Comparison of ENCODE assay signal across 33 cellular contexts in the genomic region with DNA sequence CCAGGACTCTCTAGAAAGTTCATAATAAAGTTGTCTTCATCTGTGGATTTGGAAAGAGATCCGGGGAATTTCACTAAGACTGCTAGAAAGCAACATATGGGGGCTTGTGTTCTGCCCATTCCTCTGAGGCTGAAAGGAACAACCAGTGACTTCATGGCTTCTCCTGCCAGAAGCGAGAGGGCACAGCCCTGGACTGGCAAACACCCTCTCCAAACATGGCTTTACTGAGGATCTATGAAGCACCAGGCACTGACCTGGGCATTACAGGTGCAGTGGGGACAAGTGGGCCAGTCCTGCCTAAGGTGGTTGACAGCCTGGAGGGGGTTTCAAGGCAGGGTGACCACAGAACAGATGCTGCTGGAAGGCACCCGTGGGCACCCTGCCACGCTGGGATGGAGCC.
"Had no signal": no experiment of that assay in that cellular context is flagged by ENCODE, and none has a peak within 500 bp of the region (broad histone marks: within the 10 kb centered on the region; RNA-seq: fewer than 3 reads in every experiment).

No MANE protein-coding gene starts in this region.

- H3K9me3 ChIP-seq: adrenal gland, ascending aorta, breast epithelium, colonic mucosa had no signal

- H3K27me3 ChIP-seq: ascending aorta, breast epithelium, cardiac muscle cell, colonic mucosa had no signal

- H3K27ac Mint-ChIP-seq: activated B cell treated with CpG ODN at 0.5 μM for 24 hours; activated CD8-positive, alpha-beta T cell treated with anti-CD3 and anti-CD28 coated beads for 36 hours; activated naive CD4-positive, alpha-beta T cell treated with anti-CD3 and anti-CD28 coated beads for 36 hours; activated naive CD4-positive, alpha-beta T cell treated with anti-CD3 and anti-CD28 coated beads, Interleukin-2, amount 50 U/mL, for 24 hours; activated naive CD8-positive, alpha-beta T cell treated with anti-CD3 and anti-CD28 coated beads for 36 hours; activated naive CD8-positive, alpha-beta T cell treated with anti-CD3 and anti-CD28 coated beads, Interleukin-2, amount 50 U/mL, for 24 hours; activated T-helper 17 cell treated with anti-CD3 and anti-CD28 coated beads, Interleukin-2, amount 50 U/mL, for 72 hours; endodermal cell had no signal

- ATAC-seq: activated CD4-positive, CD25-positive, alpha-beta regulatory T cell treated with anti-CD3 and anti-CD28 coated beads, Interleukin-2, amount 50 U/mL, for 24 hours; activated CD8-positive, alpha-beta T cell treated with anti-CD3 and anti-CD28 coated beads for 36 hours; activated naive CD8-positive, alpha-beta T cell treated with anti-CD3 and anti-CD28 coated beads, Interleukin-2, amount 50 U/mL, for 24 hours; activated T-cell treated with anti-CD3 and anti-CD28 coated beads, Interleukin-2, amount 50 U/mL, for 4 hours; activated T-helper 17 cell treated with anti-CD3 and anti-CD28 coated beads, Interleukin-2, amount 50 U/mL, for 72 hours; esophagus mucosa had no signal

- H3K4me1 Mint-ChIP-seq: activated B cell treated with CpG ODN at 0.5 μM for 24 hours; activated naive CD4-positive, alpha-beta T cell treated with anti-CD3 and anti-CD28 coated beads, Interleukin-2, amount 50 U/mL, for 24 hours; activated naive CD8-positive, alpha-beta T cell treated with anti-CD3 and anti-CD28 coated beads for 36 hours; activated naive CD8-positive, alpha-beta T cell treated with anti-CD3 and anti-CD28 coated beads, Interleukin-2, amount 50 U/mL, for 24 hours; activated T-helper 17 cell treated with anti-CD3 and anti-CD28 coated beads, Interleukin-2, amount 50 U/mL, for 72 hours; brain had no signal

- H3K36me3 Mint-ChIP-seq: activated naive CD4-positive, alpha-beta T cell treated with anti-CD3 and anti-CD28 coated beads, Interleukin-2, amount 50 U/mL, for 24 hours; activated naive CD8-positive, alpha-beta T cell treated with anti-CD3 and anti-CD28 coated beads for 36 hours; brain had no signal

- H3K9me3 Mint-ChIP-seq: activated B cell treated with CpG ODN at 0.5 μM for 24 hours; activated CD8-positive, alpha-beta T cell treated with anti-CD3 and anti-CD28 coated beads for 36 hours; activated naive CD4-positive, alpha-beta T cell treated with anti-CD3 and anti-CD28 coated beads for 36 hours; activated naive CD4-positive, alpha-beta T cell treated with anti-CD3 and anti-CD28 coated beads, Interleukin-2, amount 50 U/mL, for 24 hours; activated naive CD8-positive, alpha-beta T cell treated with anti-CD3 and anti-CD28 coated beads for 36 hours; activated naive CD8-positive, alpha-beta T cell treated with anti-CD3 and anti-CD28 coated beads, Interleukin-2, amount 50 U/mL, for 24 hours; activated T-cell treated with anti-CD3 and anti-CD28 coated beads, Interleukin-2, amount 50 U/mL, for 4 hours; activated T-helper 17 cell treated with anti-CD3 and anti-CD28 coated beads, Interleukin-2, amount 50 U/mL, for 72 hours; endodermal cell had no signal

- H3K4me3 ChIP-seq: adrenal gland, ascending aorta, breast epithelium, cardiac muscle cell, colonic mucosa, dorsolateral prefrontal cortex had no signal

- FAIRE-seq: frontal cortex had no signal

- H3K4me3 Mint-ChIP-seq: activated B cell treated with CpG ODN at 0.5 μM for 24 hours; activated CD8-positive, alpha-beta T cell treated with anti-CD3 and anti-CD28 coated beads for 36 hours; activated naive CD4-positive, alpha-beta T cell treated with anti-CD3 and anti-CD28 coated beads for 36 hours; activated naive CD4-positive, alpha-beta T cell treated with anti-CD3 and anti-CD28 coated beads, Interleukin-2, amount 50 U/mL, for 24 hours; activated naive CD8-positive, alpha-beta T cell treated with anti-CD3 and anti-CD28 coated beads for 36 hours; activated naive CD8-positive, alpha-beta T cell treated with anti-CD3 and anti-CD28 coated beads, Interleukin-2, amount 50 U/mL, for 24 hours; activated T-cell treated with anti-CD3 and anti-CD28 coated beads, Interleukin-2, amount 50 U/mL, for 4 hours; activated T-helper 17 cell treated with anti-CD3 and anti-CD28 coated beads, Interleukin-2, amount 50 U/mL, for 72 hours; brain; endodermal cell had no signal

- H3K27ac ChIP-seq: adrenal gland, ascending aorta, breast epithelium, cardiac muscle cell, colonic mucosa, dorsolateral prefrontal cortex, WERI-Rb-1 had no signal

- H3K4me1 ChIP-seq: adrenal gland, ascending aorta, breast epithelium, colonic mucosa had no signal

- H3K36me3 ChIP-seq: adrenal gland, ascending aorta, breast epithelium, cardiac muscle cell, colonic mucosa, WERI-Rb-1 had no signal

- DNase-seq: activated B cell treated with CpG ODN at 0.5 μM for 24 hours; activated CD4-positive, alpha-beta T cell treated with anti-CD3 and anti-CD28 coated beads for 48 hours; activated CD4-positive, alpha-beta T cell treated with anti-CD3 and anti-CD28 coated beads, Interleukin-2, amount 50 U/mL, for 1 hour; activated CD4-positive, alpha-beta T cell treated with anti-CD3 and anti-CD28 coated beads, Interleukin-2, amount 50 U/mL, for 48 hours; activated CD8-positive, alpha-beta memory T cell treated with anti-CD3 and anti-CD28 coated beads for 24 hours; activated CD8-positive, alpha-beta T cell treated with anti-CD3 and anti-CD28 coated beads for 36 hours; activated effector memory CD4-positive, alpha-beta T cell treated with Interleukin-2 at 50 U/mL for 16 hours; activated gamma-delta T cell treated with Interleukin-2 at 50 U/mL for 16 hours; activated naive CD4-positive, alpha-beta T cell treated with anti-CD3 and anti-CD28 coated beads for 36 hours; activated naive CD8-positive, alpha-beta T cell treated with anti-CD3 and anti-CD28 coated beads for 36 hours; activated naive CD8-positive, alpha-beta T cell treated with anti-CD3 and anti-CD28 coated beads, Interleukin-2, amount 50 U/mL, for 24 hours; activated T-cell treated with anti-CD3 and anti-CD28 coated beads, Interleukin-2, amount 50 U/mL, for 4 hours; adrenal gland; amygdala; central memory CD4-positive, alpha-beta T cell; cerebellar nuclear complex; colonic mucosa; dorsolateral prefrontal cortex; effector memory CD4-positive, alpha-beta T cell; endodermal cell; foreskin fibroblast; head of caudate nucleus; T1000; WERI-Rb-1 had no signal
